9 cellular contexts compared by ENCODE assay signal in genomic region chr12:109606261-109607028, GRCh38. TPM values are rescaled to one million over a fixed set of nuclear protein-coding genes. Genes with fewer than 3 reads are reported as not detected.
DNase-seq lines count a peak whose midpoint lies in the region; ATAC-seq and TF ChIP-seq lines count a peak whose summit lies in the region.
"Had no signal": no experiment of that assay in that cellular context is flagged by ENCODE, and none has a peak within 500 bp of the region (broad histone marks: within the 10 kb centered on the region; RNA-seq: fewer than 3 reads in every experiment).

No MANE protein-coding gene starts in this region.

- H3K36me3 ChIP-seq in skeletal muscle tissue (ENCODE audit: control insufficient read depth in 3 of 3, insufficient read depth in 3 of 3, low read length in 3 of 3): no peaks in the 10 kb centered on the region

- no peak for TF ChIP-seq CTCF in GM13977 (IDR thresholded peaks at IDR 0.05; ENCODE audit: extremely low read depth, insufficient read depth, missing control alignments)

- DNase-seq in NCI-H2081 treated with DMSO at 0.1 percent for 48 hours (lab: John Stamatoyannopoulos, UW) (peak; percentile 36), astrocyte of the hippocampus (ENCODE audit: low read depth, low spot score) (peak; percentile 76), iPS-NIHi7 (ENCODE audit: extremely low spot score) (peak; percentile 48), GM13977 (ENCODE audit: low spot score) (no peak), ACHN (no peak)
- DNase-seq: activated CD4-positive, CD25-positive, alpha-beta regulatory T cell treated with anti-CD3 and anti-CD28 coated beads, Interleukin-2, amount 50 U/mL, for 72 hours had no signal

- ATAC-seq in HG02610 (IDR thresholded peaks at IDR 0.05; ENCODE audit: unreplicated experiment): no peak
- ATAC-seq: activated naive CD4-positive, alpha-beta T cell treated with anti-CD3 and anti-CD28 coated beads, Interleukin-2, amount 50 U/mL, for 72 hours had no signal

- H3K4me1 ChIP-seq in skeletal muscle tissue (ENCODE audit: control insufficient read depth in 3 of 3, insufficient read depth in 3 of 3, low read length in 3 of 3): peaks cover 3 to 9% (median 8%) of the 10 kb centered on the region in 3 donors

- no peaks in the 10 kb centered on the region for H3K9me3 ChIP-seq in skeletal muscle tissue (ENCODE audit: control insufficient read depth in 3 of 3, low read length in 3 of 3)

- peaks cover 4 to 14% (median 13%) of the 10 kb centered on the region in 3 donors for H3K27me3 ChIP-seq in skeletal muscle tissue (ENCODE audit: control insufficient read depth in 3 of 3, insufficient read depth in 3 of 3, low read length in 3 of 3)

- H3K4me3 ChIP-seq in skeletal muscle tissue (ENCODE audit: low read length in 3 of 3): peak overlapping the region in 2 of 3 donors; percentile 22 to 40

- peak overlapping the region in 2 of 3 donors; percentile 32 to 57 for H3K9ac ChIP-seq in skeletal muscle tissue (ENCODE audit: low read depth in 1 of 3, low read length in 3 of 3)

- peak overlapping the region; percentile 51 for H3K27ac ChIP-seq in skeletal muscle tissue (ENCODE audit: low read depth, low read length)

- in situ Hi-C loops in GM13977 (cut with MboI; ENCODE audit: low pct_unique_long_range_greater_than_20kb, low sequenced_read_pairs, unreplicated experiment) (no loop called here), ACHN (cut with HindIII; ENCODE audit: low pct_ligation_motif_present, low pct_unique_long_range_greater_than_20kb, low sequenced_read_pairs) (no loop called here)

RNA-seq across cellular contexts. Expression of gene MVK, which starts 32.9 kb away (rescaled TPM):
- total RNA-seq in skeletal muscle tissue: 13.0 TPM

RNA-seq across cellular contexts. Expression of gene MMAB, which starts 33.1 kb away (rescaled TPM):
- 18.3 TPM for total RNA-seq in skeletal muscle tissue

Comparison
In these comparisons a context has a peak if more than half of its experiments do, and no peak if none do; other contexts are left out.
1. DNase-seq: peak in NCI-H2081 treated with DMSO at 0.1 percent for 48 hours (single experiment), astrocyte of the hippocampus (single experiment) and iPS-NIHi7 (single experiment); none in GM13977 (single experiment) and ACHN (single experiment).